In genomic region chr12:104604070-104604994, GRCh38 we compare ENCODE assay signal across 8 cellular contexts.
A peak's percentile ranks its signal among the peaks of the same experiment; 100 is the strongest.
DNase-seq lines count a peak whose midpoint lies in the region; ATAC-seq and TF ChIP-seq lines count a peak whose summit lies in the region.

No MANE protein-coding gene starts in this region.

- no peak overlapping the region for H3K9ac ChIP-seq in endodermal cell (ENCODE audit: extremely low read depth, low read length, poor library complexity, severe bottlenecking)

- POLR2A ChIA-PET in activated CD4-positive, alpha-beta T cell treated with anti-CD3 and anti-CD28 coated beads for 36 hours (lab: Charles Lee): interaction anchor here (1.1 kb wide), 1 partner anchor 109 kb away, joined by 5 read pairs; no protein-coding TSS in a partner anchor

- 55 to 84% methylated on average over 5 to 10 of the region's 10 CpGs for WGBS in endodermal cell (ENCODE audit: insufficient coverage in 1 of 2, insufficient read length in 1 of 2), 2 experiments

- CTCF ChIA-PET in activated CD4-positive, alpha-beta T cell treated with anti-CD3 and anti-CD28 coated beads for 36 hours (lab: Charles Lee): interaction anchor here (0.7 to 1.8 kb wide), 7 partner anchors 10 to 449 kb away, joined by 3 to 7 read pairs (median 4); no protein-coding TSS in a partner anchor

- ATAC-seq in GM21825 (IDR thresholded peaks at IDR 0.05; ENCODE audit: unreplicated experiment) (peak; percentile 72), mucosa of descending colon (peak; percentile 79)
- ATAC-seq in activated CD4-positive, alpha-beta T cell treated with anti-CD3 and anti-CD28 coated beads for 36 hours: peak; percentile 89

- DNase-seq in EL (peak; percentile 98), KBM-7 (peak; percentile 92), endodermal cell (peak; percentile 85), mucosa of descending colon (peak; percentile 30 to 60 (median 38)), NCI-H2171 (lab: John Stamatoyannopoulos, UW) (no peak)
- peak; percentile 75 for DNase-seq in activated CD4-positive, alpha-beta T cell treated with anti-CD3 and anti-CD28 coated beads for 36 hours
- DNase-seq in stimulated activated naive CD4-positive, alpha-beta T cell treated with Interleukin-2 at 50 U/mL for 16 hours (lab: John Stamatoyannopoulos, UW): peak; percentile 42

- H3K27ac Mint-ChIP-seq in activated CD4-positive, alpha-beta T cell treated with anti-CD3 and anti-CD28 coated beads for 36 hours: peak overlapping the region; percentile 78
- H3K27ac Mint-ChIP-seq in endodermal cell: peak overlapping the region; percentile 27

- H3K36me3 ChIP-seq in endodermal cell (ENCODE audit: control insufficient read depth, insufficient read depth, low read length): peaks cover 27% of the 10 kb centered on the region
- H3K36me3 ChIP-seq in mucosa of descending colon (ENCODE audit: low read depth): no peaks in the 10 kb centered on the region

- H3K9me3 ChIP-seq in endodermal cell (ENCODE audit: control insufficient read depth, low read length) (peaks cover 7% of the 10 kb centered on the region), mucosa of descending colon (no peaks in the 10 kb centered on the region)

- peak overlapping the region; percentile 61 for H3K27ac ChIP-seq in endodermal cell (ENCODE audit: low read depth, low read length)

- no peak overlapping the region for H3K4me3 ChIP-seq in endodermal cell (ENCODE audit: low read length)
- no peak overlapping the region for H3K4me3 ChIP-seq in mucosa of descending colon

- intact Hi-C loops in activated CD4-positive, alpha-beta T cell treated with anti-CD3 and anti-CD28 coated beads for 36 hours (cut with DNase I, micrococcal nuclease): loop anchor here in 1 of 2 experiments (1.0 kb wide), 1 partner anchor 147 kb away; no protein-coding TSS in a partner anchor
- intact Hi-C loops in mucosa of descending colon (cut with DNase I, micrococcal nuclease): no loop called here

- H3K4me3 Mint-ChIP-seq in activated CD4-positive, alpha-beta T cell treated with anti-CD3 and anti-CD28 coated beads for 36 hours: no peak overlapping the region
- H3K4me3 Mint-ChIP-seq in endodermal cell: no peak overlapping the region

- H3K4me1 ChIP-seq in endodermal cell (ENCODE audit: control insufficient read depth, insufficient read depth, low read length) (peaks cover 9% of the 10 kb centered on the region), mucosa of descending colon (ENCODE audit: low read depth) (peaks cover 5% of the 10 kb centered on the region)

- no peak for TF ChIP-seq CTCF in endodermal cell (conservative IDR thresholded peaks at IDR 0.05)
- no peak for TF ChIP-seq CTCF in mucosa of descending colon (IDR thresholded peaks at IDR 0.05)

- H3K9me3 Mint-ChIP-seq in activated CD4-positive, alpha-beta T cell treated with anti-CD3 and anti-CD28 coated beads for 36 hours (ENCODE audit: low read depth): no peaks in the 10 kb centered on the region
- peaks cover 2% of the 10 kb centered on the region for H3K9me3 Mint-ChIP-seq in endodermal cell

- H3K4me1 Mint-ChIP-seq in activated CD4-positive, alpha-beta T cell treated with anti-CD3 and anti-CD28 coated beads for 36 hours: peaks cover 33% of the 10 kb centered on the region
- peaks cover 24% of the 10 kb centered on the region for H3K4me1 Mint-ChIP-seq in endodermal cell

- H3K36me3 Mint-ChIP-seq in activated CD4-positive, alpha-beta T cell treated with anti-CD3 and anti-CD28 coated beads for 36 hours (ENCODE audit: low read depth): peaks cover 5% of the 10 kb centered on the region
- H3K36me3 Mint-ChIP-seq in endodermal cell (ENCODE audit: low read depth): peaks cover 11% of the 10 kb centered on the region

- H3K27me3 ChIP-seq in endodermal cell (ENCODE audit: control insufficient read depth, insufficient read depth, low read length, poor library complexity, severe bottlenecking): no peaks in the 10 kb centered on the region

- H3K27me3 Mint-ChIP-seq in activated CD4-positive, alpha-beta T cell treated with anti-CD3 and anti-CD28 coated beads for 36 hours: no peaks in the 10 kb centered on the region
- no peaks in the 10 kb centered on the region for H3K27me3 Mint-ChIP-seq in endodermal cell (ENCODE audit: insufficient read depth)

- in situ Hi-C loops in KBM-7 (cut with MboI; ENCODE audit: low pct_unique_long_range_greater_than_20kb, low sequenced_read_pairs): no loop called here
